ENCODE assay signal across 15 cellular contexts in the genomic region with DNA sequence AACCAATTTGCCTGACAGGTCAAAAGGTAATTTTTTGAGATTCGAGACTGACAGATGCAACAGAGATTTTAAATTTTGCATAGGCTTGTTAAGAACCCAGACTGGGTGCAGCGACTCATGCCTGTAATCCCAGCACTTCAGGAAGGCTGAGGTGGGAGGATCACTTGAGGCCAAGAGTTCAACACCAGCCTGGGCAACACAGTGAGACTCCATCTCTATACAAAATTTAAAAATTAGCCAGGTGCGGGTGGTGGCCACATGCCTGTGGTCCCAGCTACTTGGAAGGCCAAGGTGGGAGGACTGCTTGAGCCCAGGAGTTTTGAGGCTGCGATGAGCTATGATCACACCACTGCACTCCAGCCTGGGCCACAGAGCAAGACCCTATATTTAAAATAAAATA. TPM values are rescaled to one million over a fixed set of nuclear protein-coding genes. Genes with fewer than 3 reads are reported as not detected.
"Had no signal": no experiment of that assay in that cellular context is flagged by ENCODE, and none has a peak within 500 bp of the region (broad histone marks: within the 10 kb centered on the region; RNA-seq: fewer than 3 reads in every experiment).

No MANE protein-coding gene starts in this region.

- H3K4me2 ChIP-seq: hepatocyte had no signal

- H3K36me3 ChIP-seq: colonic mucosa had no signal

- H3K79me2 ChIP-seq: hepatocyte had no signal

- H3K27ac ChIP-seq: colonic mucosa, epithelial cell of prostate, hepatocyte had no signal

- H3K27me3 ChIP-seq: colonic mucosa, hepatocyte had no signal

- DNase-seq: activated CD4-positive, alpha-beta T cell treated with anti-CD3 and anti-CD28 coated beads, Interleukin-2, amount 10 ng/mL, durations not matched to agents 7 days and 5 days; activated naive CD4-positive, alpha-beta T cell; activated naive CD8-positive, alpha-beta T cell treated with anti-CD3 and anti-CD28 coated beads for 36 hours; central memory CD4-positive, alpha-beta T cell; colonic mucosa; foreskin fibroblast; midbrain; small intestine; stimulated activated CD4-positive, alpha-beta T cell treated with anti-CD3 and anti-CD28 coated beads, Interleukin-4, amount 100 ng/mL, for 24 hours had no signal

- ATAC-seq: activated CD4-positive, CD25-positive, alpha-beta regulatory T cell treated with anti-CD3 and anti-CD28 coated beads, Interleukin-2, amount 50 U/mL, for 24 hours; stimulated activated effector memory CD8-positive, alpha-beta T cell treated with anti-CD3 and anti-CD28 coated beads, Interleukin-12 subunit alpha, Interleukin-12 subunit beta, amount 100 ng/mL, for 72 hours had no signal

- H2AFZ ChIP-seq: hepatocyte had no signal

- H3K4me3 ChIP-seq: colonic mucosa, hepatocyte had no signal

- H3K9me3 ChIP-seq: colonic mucosa had no signal

RNA-seq across cellular contexts. Expression of a gene that starts 34.6 kb away (rescaled TPM):
- total RNA-seq: activated CD8-positive, alpha-beta memory T cell treated with anti-CD3 and anti-CD28 coated beads for 36 hours; hepatocyte; lung microvascular endothelial cell had no signal
